9 cellular contexts compared by ENCODE assay signal in genomic region chr18:32271649-32272324, GRCh38.
DNase-seq lines count a peak whose midpoint lies in the region; ATAC-seq and TF ChIP-seq lines count a peak whose summit lies in the region.
"Had no signal": no experiment of that assay in that cellular context is flagged by ENCODE, and none has a peak within 500 bp of the region (broad histone marks: within the 10 kb centered on the region; RNA-seq: fewer than 3 reads in every experiment).

No MANE protein-coding gene starts in this region.

- intact Hi-C loops in esophagus squamous epithelium (cut with DNase I), result loop anchor here (5.0 kb wide), 1 partner anchor 201 kb away; the partner anchor contains the start of gene GAREM1

- no peaks in the 10 kb centered on the region for H3K4me1 ChIP-seq in esophagus squamous epithelium
- H3K4me1 ChIP-seq: BLaER1 treated with 17β-estradiol and CSF1 and Interleukin-3, amounts not matched to agents 10 nM and 100 nM had no signal

- TF ChIP-seq CTCF in RWPE1 (conservative IDR thresholded peaks at IDR 0.05; ENCODE audit: low read depth) (peak; percentile 54), esophagus squamous epithelium (IDR thresholded peaks at IDR 0.05) (peak in 5 of 6 experiments; percentile 63 to 82 (median 66))

- DNase-seq in NCI-H2107 treated with DMSO at 0.1 percent for 48 hours (lab: John Stamatoyannopoulos, UW; ENCODE audit: unreplicated experiment) (peak; percentile 4), NCI-H2107 (lab: John Stamatoyannopoulos, UW) (no peak), HuH-7.5 (ENCODE audit: low spot score) (peak; percentile 12), RWPE1 (ENCODE audit: low spot score) (peak; percentile 34), esophagus squamous epithelium (lab: John Stamatoyannopoulos, UW) (no peak), non-pigmented ciliary epithelial cell (ENCODE audit: low read depth) (peak; percentile 13)

- no peak for TF ChIP-seq POLR2A in esophagus squamous epithelium (IDR thresholded peaks at IDR 0.05)

- no peak overlapping the region for H3K4me3 ChIP-seq in esophagus squamous epithelium
- H3K4me3 ChIP-seq: BLaER1 treated with 17β-estradiol and CSF1 and Interleukin-3, amounts not matched to agents 10 nM and 100 nM had no signal

- POLR2A ChIA-PET in RWPE1 (lab: Yijun Ruan, JAX; ENCODE audit: low non-redundant PET), result interaction anchor here (0.5 kb wide), 1 partner anchor 276 kb away, joined by 3 read pairs; no protein-coding TSS in a partner anchor

- CTCF ChIA-PET in RWPE1 (lab: Yijun Ruan, JAX), result interaction anchor here (0.6 to 2.0 kb wide), 5 partner anchors 12 to 277 kb away, joined by 3 to 11 read pairs (median 4); partner anchors contain the start of gene GAREM1

- WGBS in esophagus squamous epithelium, 2 donors, result 39 to 51% methylated on average over 6 of the region's 6 CpGs

- H3K27me3 ChIP-seq in esophagus squamous epithelium, result no peaks in the 10 kb centered on the region
- H3K27me3 ChIP-seq: BLaER1 treated with 17β-estradiol and CSF1 and Interleukin-3, amounts not matched to agents 10 nM and 100 nM had no signal

- H3K9me3 ChIP-seq in esophagus squamous epithelium, result no peaks in the 10 kb centered on the region
- H3K9me3 ChIP-seq: BLaER1 treated with 17β-estradiol and CSF1 and Interleukin-3, amounts not matched to agents 10 nM and 100 nM had no signal

- peak; percentile 84 for ATAC-seq in GM21367 (IDR thresholded peaks at IDR 0.05; ENCODE audit: unreplicated experiment)
- ATAC-seq in HG03439 (IDR thresholded peaks at IDR 0.05; ENCODE audit: unreplicated experiment), result no peak

- peaks cover 0 to 49% (median 0%) of the 10 kb centered on the region in 3 donors for H3K36me3 ChIP-seq in esophagus squamous epithelium
- H3K36me3 ChIP-seq: BLaER1 treated with 17β-estradiol and CSF1 and Interleukin-3, amounts not matched to agents 10 nM and 100 nM had no signal

- H3K27ac ChIP-seq in RWPE1 (no peak overlapping the region), esophagus squamous epithelium (no peak overlapping the region)
- H3K27ac ChIP-seq: BLaER1 treated with 17β-estradiol and CSF1 and Interleukin-3, amounts not matched to agents 10 nM and 100 nM had no signal

Comparison
In these comparisons a context has a peak if more than half of its experiments do, and no peak if none do; other contexts are left out.
1. DNase-seq: peak in NCI-H2107 treated with DMSO at 0.1 percent for 48 hours (single experiment), HuH-7.5 (single experiment), RWPE1 (single experiment) and non-pigmented ciliary epithelial cell (single experiment); none in NCI-H2107 (single experiment) and esophagus squamous epithelium (single experiment).